9 cellular contexts compared by ENCODE assay signal in genomic region chr13:109779876-109780516, GRCh38. TPM values are rescaled to one million over a fixed set of nuclear protein-coding genes. Genes with fewer than 3 reads are reported as not detected.
DNase-seq lines count a peak whose midpoint lies in the region; ATAC-seq, FAIRE-seq and TF ChIP-seq lines count a peak whose summit lies in the region.
"Had no signal": no experiment of that assay in that cellular context is flagged by ENCODE, and none has a peak within 500 bp of the region (broad histone marks: within the 10 kb centered on the region; RNA-seq: fewer than 3 reads in every experiment).

No MANE protein-coding gene starts in this region.

- no peak overlapping the region for H3K4me2 ChIP-seq in Karpas-422 (ENCODE audit: low read depth, low read length, poor library complexity, severe bottlenecking)

- H3K4me1 ChIP-seq in skeletal muscle tissue (ENCODE audit: control insufficient read depth in 3 of 3, insufficient read depth in 3 of 3, low read length in 3 of 3) = peaks cover 37 to 56% (median 38%) of the 10 kb centered on the region in 3 donors
- H3K4me1 ChIP-seq in Karpas-422 (ENCODE audit: low read length) = no peaks in the 10 kb centered on the region
- H3K4me1 ChIP-seq in left lung = peaks cover 24 to 87% of the 10 kb centered on the region in 2 donors

- no peaks in the 10 kb centered on the region for H3K9me3 Mint-ChIP-seq in T-cell

- no peaks in the 10 kb centered on the region for H4K20me1 ChIP-seq in Karpas-422 (ENCODE audit: insufficient read depth, low read depth, low read length)

- peak overlapping the region in 1 of 2 donors; percentile 60 for H3K27ac Mint-ChIP-seq in T-cell

- H3K36me3 Mint-ChIP-seq in T-cell = peaks cover 7% of the 10 kb centered on the region

- no peaks in the 10 kb centered on the region for H3K9me2 ChIP-seq in Karpas-422 (replicated peaks; ENCODE audit: insufficient read depth, low read length)

- TF ChIP-seq CTCF in fibroblast of pulmonary artery (IDR thresholded peaks at IDR 0.05; ENCODE audit: low read length, missing control alignments) (no peak), left lung (IDR thresholded peaks at IDR 0.05) (no peak)

- intact Hi-C loops in left lung (cut with DNase I) = loop anchor here in 1 of 2 donors (10.0 kb wide), 1 partner anchor 815 kb away; no protein-coding TSS in a partner anchor

- no peak overlapping the region for H2AFZ ChIP-seq in Karpas-422 (ENCODE audit: low read length)

- no peak overlapping the region for H3K27ac ChIP-seq in skeletal muscle tissue (ENCODE audit: low read depth, low read length)
- no peak overlapping the region for H3K27ac ChIP-seq in Karpas-422 (ENCODE audit: low read length)
- H3K27ac ChIP-seq in left lung = peak overlapping the region in 1 of 2 donors; percentile 5

- peak overlapping the region in 2 of 3 donors; percentile 27 to 62 for H3K9ac ChIP-seq in skeletal muscle tissue (ENCODE audit: low read depth in 1 of 3, low read length in 3 of 3)
- H3K9ac ChIP-seq in Karpas-422 (ENCODE audit: low read length) = no peak overlapping the region

- no peak for DNase-seq in H54 (ENCODE audit: insufficient read length, low spot score)
- DNase-seq in T-cell = no peak
- no peak for DNase-seq in fibroblast of pulmonary artery (ENCODE audit: low read depth)
- DNase-seq in Karpas-422 = no peak
- DNase-seq in left lung = no peak
- no peak for DNase-seq in activated CD4-positive, alpha-beta T cell treated with anti-CD3 and anti-CD28 coated beads for 48 hours
- DNase-seq: islet precursor cell had no signal

- H3K27me3 ChIP-seq in skeletal muscle tissue (ENCODE audit: control insufficient read depth in 3 of 3, insufficient read depth in 3 of 3, low read length in 3 of 3) (no peaks in the 10 kb centered on the region), Karpas-422 (ENCODE audit: low read length) (no peaks in the 10 kb centered on the region), left lung (peaks cover 0 to 2% of the 10 kb centered on the region in 2 donors)

- CTCF ChIA-PET in T-cell (lab: Charles Lee) = interaction anchor here in 1 of 2 donors (1.0 to 2.2 kb wide), 3 partner anchors 10 to 12 kb away, joined by 3 to 8 read pairs (median 4); no protein-coding TSS in a partner anchor

- no peaks in the 10 kb centered on the region for H3K9me3 ChIP-seq in skeletal muscle tissue (ENCODE audit: control insufficient read depth in 3 of 3, low read length in 3 of 3)
- peaks cover 2% of the 10 kb centered on the region; the same call in 1 of the 2 replicates for H3K9me3 ChIP-seq in Karpas-422 (ENCODE audit: low read length)
- H3K9me3 ChIP-seq in left lung = no peaks in the 10 kb centered on the region

- peak overlapping the region; percentile 55 to 63 (median 62) for H3K4me3 Mint-ChIP-seq in T-cell

- H3K27me3 Mint-ChIP-seq in T-cell = no peaks in the 10 kb centered on the region

- H3K79me2 ChIP-seq in Karpas-422 (ENCODE audit: low read length) = no peaks in the 10 kb centered on the region

- ATAC-seq in T-cell (replicated peaks in 1 of 4) (no peak), left lung (no peak), GM18868 (IDR thresholded peaks at IDR 0.05; ENCODE audit: unreplicated experiment) (no peak)

- TF ChIP-seq POLR2A in H54 (IDR thresholded peaks at IDR 0.05; ENCODE audit: low read depth, low read length) = no peak

- POLR2A ChIA-PET in T-cell (lab: Charles Lee) = interaction anchor here (0.5 to 1.1 kb wide), 5 partner anchors 10 to 97 kb away, joined by 3 to 6 read pairs (median 3); no protein-coding TSS in a partner anchor

- H3K4me1 Mint-ChIP-seq in T-cell = peaks cover 54 to 59% (median 55%) of the 10 kb centered on the region in 3 donors

- H3K36me3 ChIP-seq in skeletal muscle tissue (ENCODE audit: control insufficient read depth in 3 of 3, insufficient read depth in 3 of 3, low read length in 3 of 3) (peaks cover 3 to 26% (median 9%) of the 10 kb centered on the region in 3 donors), Karpas-422 (ENCODE audit: insufficient read depth, low read length) (no peaks in the 10 kb centered on the region), left lung (peaks cover 0 to 37% of the 10 kb centered on the region in 2 donors)

- H3K4me3 ChIP-seq in fibroblast of pulmonary artery (replicated peaks; ENCODE audit: low read depth, low read length) (peak overlapping the region; percentile 55), skeletal muscle tissue (ENCODE audit: low read length in 3 of 3) (peak overlapping the region in 2 of 3 donors; percentile 8 to 63), Karpas-422 (ENCODE audit: low read length) (no peak overlapping the region), left lung (peak overlapping the region in 1 of 2 donors; percentile 35)

- FAIRE-seq in H54 (lab: Jason Lieb, UNC) = peak; percentile 69

RNA-seq across cellular contexts. Expression of gene IRS2, which starts 6.4 kb away (rescaled TPM):
- total RNA-seq in T-cell (10 to 100 TPM; 22.1 to 95.7 (median 25.7) TPM), skeletal muscle tissue (2.6 TPM), left lung (10 to 100 TPM in 1 of 2 donors, 1 to 10 TPM in 1; 9.4 to 15.8 TPM)
- total RNA-seq in Karpas-422 (2014; rRNA removed; shearing (Covaris generic); ENCODE audit: low replicate concordance) = not detected in 2 replicates
